8 cellular contexts compared by ENCODE assay signal in genomic region chr5:141849371-141850182, GRCh38. TPM values are rescaled to one million over a fixed set of nuclear protein-coding genes. Genes with fewer than 3 reads are reported as not detected.
A peak's percentile ranks its signal among the peaks of the same experiment; 100 is the strongest.
DNase-seq lines count a peak whose midpoint lies in the region; ATAC-seq and TF ChIP-seq lines count a peak whose summit lies in the region.

No MANE protein-coding gene starts in this region.

- peak overlapping the region; percentile 78 for H3K4me3 ChIP-seq in fibroblast of mammary gland (ENCODE audit: control insufficient read depth, low read depth, low read length)

- no peaks in the 10 kb centered on the region for H3K36me3 Mint-ChIP-seq in natural killer cell

- no peaks in the 10 kb centered on the region for H3K27me3 Mint-ChIP-seq in natural killer cell (ENCODE audit: low read depth in 2 of 2)

- DNase-seq in COLO668 (lab: John Stamatoyannopoulos, UW; ENCODE audit: unreplicated experiment), result peak; percentile 90
- peak in 56 of 76 experiments; percentile 2 to 65 (median 41) for DNase-seq in HUDEP-2 (lab: John Stamatoyannopoulos, UW; ENCODE audit: unreplicated experiment in 76 of 76)
- DNase-seq in activated T-helper 1 cell treated with anti-CD3 and anti-CD28 coated beads, Interleukin-2, amount 50 U/mL, for 16 hours (ENCODE audit: low read depth in 1 of 2, low spot score in 1 of 2), result peak; percentile 48 to 51
- peak; percentile 60 for DNase-seq in fibroblast of mammary gland (ENCODE audit: low read depth)
- DNase-seq in natural killer cell, result peak; percentile 60
- DNase-seq in stimulated activated naive CD4-positive, alpha-beta T cell (lab: John Stamatoyannopoulos, UW), result peak; percentile 43 to 71 (median 62)

- H3K4me3 Mint-ChIP-seq in natural killer cell, result peak overlapping the region; percentile 91

- TF ChIP-seq CTCF in fibroblast of mammary gland (conservative IDR thresholded peaks at IDR 0.05; ENCODE audit: control insufficient read depth, insufficient read depth, low read depth, low read length) (no peak), natural killer cell (IDR thresholded peaks at IDR 0.05) (no peak)

- H3K4me1 Mint-ChIP-seq in natural killer cell, result peaks cover 5 to 18% of the 10 kb centered on the region in 2 donors

- H3K9me3 Mint-ChIP-seq in natural killer cell, result no peaks in the 10 kb centered on the region

- ATAC-seq in GM19468 (IDR thresholded peaks at IDR 0.05; ENCODE audit: extremely low read depth, unreplicated experiment) (peak; percentile 62), natural killer cell (peak; percentile 81 to 85 (median 84))

- intact Hi-C loops in natural killer cell (cut with micrococcal nuclease), result loop anchor here (2.0 kb wide), 2 partner anchors 27 to 73 kb away; partner anchors contain the start of gene DELE1

- H3K27ac Mint-ChIP-seq in natural killer cell, result peak overlapping the region; percentile 78 to 82

TF ChIP-seq in PFSK-1, 5 proteins besides CTCF, POLR2A, EP300 and RAD21:
- TF ChIP-seq, protein P1, sequence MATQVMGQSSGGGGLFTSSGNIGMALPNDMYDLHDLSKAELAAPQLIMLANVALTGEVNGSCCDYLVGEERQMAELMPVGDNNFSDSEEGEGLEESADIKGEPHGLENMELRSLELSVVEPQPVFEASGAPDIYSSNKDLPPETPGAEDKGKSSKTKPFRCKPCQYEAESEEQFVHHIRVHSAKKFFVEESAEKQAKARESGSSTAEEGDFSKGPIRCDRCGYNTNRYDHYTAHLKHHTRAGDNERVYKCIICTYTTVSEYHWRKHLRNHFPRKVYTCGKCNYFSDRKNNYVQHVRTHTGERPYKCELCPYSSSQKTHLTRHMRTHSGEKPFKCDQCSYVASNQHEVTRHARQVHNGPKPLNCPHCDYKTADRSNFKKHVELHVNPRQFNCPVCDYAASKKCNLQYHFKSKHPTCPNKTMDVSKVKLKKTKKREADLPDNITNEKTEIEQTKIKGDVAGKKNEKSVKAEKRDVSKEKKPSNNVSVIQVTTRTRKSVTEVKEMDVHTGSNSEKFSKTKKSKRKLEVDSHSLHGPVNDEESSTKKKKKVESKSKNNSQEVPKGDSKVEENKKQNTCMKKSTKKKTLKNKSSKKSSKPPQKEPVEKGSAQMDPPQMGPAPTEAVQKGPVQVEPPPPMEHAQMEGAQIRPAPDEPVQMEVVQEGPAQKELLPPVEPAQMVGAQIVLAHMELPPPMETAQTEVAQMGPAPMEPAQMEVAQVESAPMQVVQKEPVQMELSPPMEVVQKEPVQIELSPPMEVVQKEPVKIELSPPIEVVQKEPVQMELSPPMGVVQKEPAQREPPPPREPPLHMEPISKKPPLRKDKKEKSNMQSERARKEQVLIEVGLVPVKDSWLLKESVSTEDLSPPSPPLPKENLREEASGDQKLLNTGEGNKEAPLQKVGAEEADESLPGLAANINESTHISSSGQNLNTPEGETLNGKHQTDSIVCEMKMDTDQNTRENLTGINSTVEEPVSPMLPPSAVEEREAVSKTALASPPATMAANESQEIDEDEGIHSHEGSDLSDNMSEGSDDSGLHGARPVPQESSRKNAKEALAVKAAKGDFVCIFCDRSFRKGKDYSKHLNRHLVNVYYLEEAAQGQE (IDR thresholded peaks at IDR 0.05; ENCODE audit: insufficient read depth in 1 of 2, low read depth in 2 of 2, low read length in 2 of 2), result 0 out of 4 replicates have a peak, but pooled peaks of 1 of the 2 experiments have one; percentile 6
- TF ChIP-seq TAF1 (IDR thresholded peaks at IDR 0.05; ENCODE audit: borderline replicate concordance, insufficient read depth, low read length), result peak; percentile 52; the same call in 1 of the 2 replicates
- no peak for TF ChIP-seq SIN3A (IDR thresholded peaks at IDR 0.05; ENCODE audit: borderline replicate concordance, insufficient read depth, low read length)
- TF ChIP-seq FOXP2 (optimal IDR thresholded peaks at IDR 0.05; ENCODE audit: borderline replicate concordance, extremely low read depth, extremely low read length, insufficient read depth), result peak; percentile 97
- peak; percentile 51; the same call in 1 of the 2 replicates for TF ChIP-seq POLR2AphosphoS5 (IDR thresholded peaks at IDR 0.05; ENCODE audit: low read depth, low read length)

RNA-seq across cellular contexts. Expression of gene PCDH1, which starts 28.6 kb away (rescaled TPM):
- 12.1 TPM for polyA plus RNA-seq in PFSK-1 (2012; ENCODE audit: insufficient read length, low read depth)
- 10 to 100 TPM; 19.2 to 39.2 (median 32.1) TPM for total RNA-seq in natural killer cell

Comparison
In these comparisons a context has a peak if more than half of its experiments do, and no peak if none do; other contexts are left out.
1. Peak in every context shown above with its lines: DNase-seq, ATAC-seq and H3K4me3 ChIP-seq.